Comparison of ENCODE assay signal across 25 cellular contexts in genomic region chr3:164095279-164095678, GRCh38.
"Had no signal": no experiment of that assay in that cellular context is flagged by ENCODE, and none has a peak within 500 bp of the region (broad histone marks: within the 10 kb centered on the region; RNA-seq: fewer than 3 reads in every experiment).

No MANE protein-coding gene starts in this region.

- H3K4me3 ChIP-seq: coronary artery, SJSA1 had no signal

- H3K36me3 ChIP-seq: SJSA1 had no signal

- H3K4me1 ChIP-seq: SJSA1 had no signal

- H3K36me3 Mint-ChIP-seq: activated CD4-positive, alpha-beta memory T cell treated with anti-CD3 and anti-CD28 coated beads for 36 hours; activated naive CD4-positive, alpha-beta T cell treated with anti-CD3 and anti-CD28 coated beads, Interleukin-2, amount 10 ng/mL, durations not matched to agents 7 days and 5 days; activated naive CD8-positive, alpha-beta T cell treated with anti-CD3 and anti-CD28 coated beads for 36 hours had no signal

- H3K4me1 Mint-ChIP-seq: activated CD4-positive, alpha-beta T cell treated with anti-CD3 and anti-CD28 coated beads, Interleukin-2, amount 10 ng/mL, durations not matched to agents 7 days and 5 days; activated naive CD4-positive, alpha-beta T cell treated with anti-CD3 and anti-CD28 coated beads, Interleukin-2, amount 10 ng/mL, durations not matched to agents 7 days and 5 days; activated naive CD8-positive, alpha-beta T cell treated with anti-CD3 and anti-CD28 coated beads for 36 hours; activated T-helper 17 cell treated with anti-CD3 and anti-CD28 coated beads, Interleukin-2, amount 50 U/mL, for 72 hours; T-helper 17 cell had no signal

- H3K4me3 Mint-ChIP-seq: activated CD4-positive, alpha-beta memory T cell treated with anti-CD3 and anti-CD28 coated beads for 36 hours; activated CD4-positive, alpha-beta T cell treated with anti-CD3 and anti-CD28 coated beads, Interleukin-2, amount 10 ng/mL, durations not matched to agents 7 days and 5 days; activated naive CD4-positive, alpha-beta T cell treated with anti-CD3 and anti-CD28 coated beads, Interleukin-2, amount 10 ng/mL, durations not matched to agents 7 days and 5 days; activated naive CD8-positive, alpha-beta T cell treated with anti-CD3 and anti-CD28 coated beads for 36 hours; activated T-helper 17 cell treated with anti-CD3 and anti-CD28 coated beads, Interleukin-2, amount 50 U/mL, for 72 hours; T-helper 17 cell had no signal

- H3K27me3 ChIP-seq: SJSA1 had no signal

- DNase-seq: activated CD4-positive, alpha-beta memory T cell treated with anti-CD3 and anti-CD28 coated beads for 36 hours; activated CD4-positive, alpha-beta T cell treated with anti-CD3 and anti-CD28 coated beads, Interleukin-2, amount 10 ng/mL, durations not matched to agents 7 days and 5 days; activated CD4-positive, CD25-positive, alpha-beta regulatory T cell; activated CD8-positive, alpha-beta memory T cell treated with anti-CD3 and anti-CD28 coated beads for 24 hours; activated gamma-delta T cell; activated naive CD4-positive, alpha-beta T cell treated with anti-CD3 and anti-CD28 coated beads, Interleukin-2, amount 10 ng/mL, durations not matched to agents 7 days and 5 days; activated naive CD8-positive, alpha-beta T cell treated with anti-CD3 and anti-CD28 coated beads for 36 hours; activated T-cell treated with anti-CD3 and anti-CD28 coated beads, Interleukin-2, amount 50 U/mL, for 48 hours; caudate nucleus; Kasumi-1; NCI-H1048; NCI-H146; NCI-H187 treated with DMSO at 0.1 percent for 48 hours; NCI-H2081 treated with DMSO at 0.1 percent for 48 hours; NCI-H2171 treated with DMSO at 0.1 percent for 48 hours; NCI-H226; NCI-H526; NCI-H774; SHP77; T-helper 17 cell; T-helper 9 cell had no signal

- H3K27ac ChIP-seq: coronary artery, SJSA1 had no signal

- H3K9me3 ChIP-seq: SJSA1 had no signal

- H3K27ac Mint-ChIP-seq: activated CD4-positive, alpha-beta memory T cell treated with anti-CD3 and anti-CD28 coated beads for 36 hours; activated CD4-positive, alpha-beta T cell treated with anti-CD3 and anti-CD28 coated beads, Interleukin-2, amount 10 ng/mL, durations not matched to agents 7 days and 5 days; activated naive CD4-positive, alpha-beta T cell treated with anti-CD3 and anti-CD28 coated beads, Interleukin-2, amount 10 ng/mL, durations not matched to agents 7 days and 5 days; activated naive CD8-positive, alpha-beta T cell treated with anti-CD3 and anti-CD28 coated beads for 36 hours; activated T-helper 17 cell treated with anti-CD3 and anti-CD28 coated beads, Interleukin-2, amount 50 U/mL, for 72 hours; T-helper 17 cell had no signal

- H3K9me3 Mint-ChIP-seq: activated naive CD8-positive, alpha-beta T cell treated with anti-CD3 and anti-CD28 coated beads for 36 hours had no signal

- H3K27me3 Mint-ChIP-seq: activated CD4-positive, alpha-beta memory T cell treated with anti-CD3 and anti-CD28 coated beads for 36 hours; activated CD4-positive, alpha-beta T cell treated with anti-CD3 and anti-CD28 coated beads, Interleukin-2, amount 10 ng/mL, durations not matched to agents 7 days and 5 days; activated naive CD4-positive, alpha-beta T cell treated with anti-CD3 and anti-CD28 coated beads, Interleukin-2, amount 10 ng/mL, durations not matched to agents 7 days and 5 days; activated naive CD8-positive, alpha-beta T cell treated with anti-CD3 and anti-CD28 coated beads for 36 hours; activated T-helper 17 cell treated with anti-CD3 and anti-CD28 coated beads, Interleukin-2, amount 50 U/mL, for 72 hours; T-helper 17 cell had no signal

- ATAC-seq: activated T-helper 17 cell treated with anti-CD3 and anti-CD28 coated beads, Interleukin-2, amount 50 U/mL, for 72 hours; SK-N-SH treated with all-trans-retinoic acid at 6 μM for 48 hours; T-helper 17 cell had no signal
